Comparison of ENCODE assay signal across 16 cellular contexts in the genomic region with DNA sequence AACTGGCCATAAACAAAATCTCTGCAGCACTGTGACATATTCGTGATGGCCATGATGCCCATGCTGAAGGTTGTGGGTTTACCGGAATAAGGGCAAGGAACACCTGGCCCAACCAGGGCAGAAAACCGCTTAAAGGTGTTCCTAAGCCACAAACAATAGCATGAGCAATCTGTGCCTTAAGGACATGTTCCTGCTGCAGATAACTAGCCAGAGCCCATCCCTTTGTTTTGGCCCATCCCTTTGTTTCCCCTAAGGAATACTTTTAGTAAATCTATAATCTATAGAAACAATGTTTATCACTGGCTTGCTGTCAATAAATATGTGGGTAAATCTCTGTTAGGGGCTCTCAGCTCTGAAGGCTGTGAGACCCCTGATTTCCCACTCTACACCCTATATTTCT. TPM values are rescaled to one million over a fixed set of nuclear protein-coding genes. Genes with fewer than 3 reads are reported as not detected.
"Had no signal": no experiment of that assay in that cellular context is flagged by ENCODE, and none has a peak within 500 bp of the region (broad histone marks: within the 10 kb centered on the region; RNA-seq: fewer than 3 reads in every experiment).

No MANE protein-coding gene starts in this region.

RNA-seq across cellular contexts. Expression of gene THEM5, which starts 47.3 kb away (rescaled TPM):
- total RNA-seq: natural killer cell treated with Interleukin-12 subunit alpha and Interleukin-12 subunit beta and Interleukin-15 and Interleukin-18, amount 100 ng/mL, for 72 hours; neural crest cell; omental fat pad; osteocyte; posterior vena cava; prostate gland; pulmonary artery endothelial cell; right atrium auricular region; sciatic nerve; testis; transverse colon; upper lobe of right lung; urinary bladder; uterus had no signal
- polyA plus RNA-seq: pancreas, spleen, urinary bladder had no signal
